Comparison of ENCODE assay signal across 8 cellular contexts in the genomic region with DNA sequence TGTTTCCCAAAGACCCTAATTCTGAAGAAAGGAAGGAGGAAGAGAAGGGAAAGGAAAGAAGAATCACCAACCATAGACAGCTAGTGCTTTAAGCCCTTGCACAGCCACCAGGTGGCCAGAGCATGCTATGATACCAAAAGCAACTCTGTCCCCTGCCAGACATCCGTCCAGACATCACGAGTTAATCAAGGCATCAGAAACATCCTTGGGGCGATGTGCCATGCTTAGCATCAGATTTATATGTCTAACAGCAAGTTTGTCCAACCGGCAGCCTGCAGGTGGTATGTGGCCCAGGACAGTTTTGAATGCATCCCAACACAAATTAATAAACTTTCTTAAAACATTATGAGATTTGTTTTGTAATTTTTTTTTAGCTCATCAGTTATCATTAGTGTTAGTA. TPM values are rescaled to one million over a fixed set of nuclear protein-coding genes. Genes with fewer than 3 reads are reported as not detected.
A peak's percentile ranks its signal among the peaks of the same experiment; 100 is the strongest.
DNase-seq lines count a peak whose midpoint lies in the region; ATAC-seq and TF ChIP-seq lines count a peak whose summit lies in the region.

No MANE protein-coding gene starts in this region.

- DNase-seq in A172 (ENCODE audit: low spot score) (peak; percentile 58), PC-3 (peak; percentile 39), fibroblast of mammary gland (ENCODE audit: low read depth) (peak; percentile 49), occipital lobe (lab: John Stamatoyannopoulos, UW) (no peak), spleen (no peak)

- H3K36me3 ChIP-seq in PC-3 (ENCODE audit: low read depth, low read length) (no peaks in the 10 kb centered on the region), spleen (no peaks in the 10 kb centered on the region)

- H3K79me2 ChIP-seq in PC-3 (ENCODE audit: low read length): no peaks in the 10 kb centered on the region

- H3K9me3 ChIP-seq in PC-3 (ENCODE audit: low read length): no peaks in the 10 kb centered on the region
- no peaks in the 10 kb centered on the region for H3K9me3 ChIP-seq in spleen

- H3K27me3 ChIP-seq in PC-3 (ENCODE audit: low read length) (no peaks in the 10 kb centered on the region), spleen (replicated peaks in 1 of 7) (no peaks in the 10 kb centered on the region)

- H3K9me2 ChIP-seq in PC-3 (replicated peaks; ENCODE audit: low read length): no peaks in the 10 kb centered on the region

- H3K27ac ChIP-seq in PC-3 (ENCODE audit: low read length) (no peak overlapping the region), spleen (no peak overlapping the region)

- no peaks in the 10 kb centered on the region for H4K20me1 ChIP-seq in PC-3 (ENCODE audit: low read length)

- CTCF ChIA-PET in PC-3 (lab: Charles Lee): no interaction called here

- no peak for TF ChIP-seq POLR2A in spleen (IDR thresholded peaks at IDR 0.05)

- intact Hi-C loops in PC-3 (cut with micrococcal nuclease): no loop called here
- intact Hi-C loops in spleen (cut with DNase I; ENCODE audit: low total_unique reads): no loop called here

- no peak overlapping the region for H3K9ac ChIP-seq in PC-3 (ENCODE audit: low read length)

- H3K4me1 ChIP-seq in PC-3 (ENCODE audit: insufficient read depth, low read length) (peaks cover 16% of the 10 kb centered on the region), spleen (peaks cover 0 to 23% (median 8%) of the 10 kb centered on the region in 6 donors)

- 59 to 68% (median 63%) methylated on average over 4 of the region's 4 CpGs for WGBS in spleen, 5 donors

- POLR2A ChIA-PET in PC-3 (lab: Charles Lee; ENCODE audit: unreplicated experiment): no interaction called here

- no peak overlapping the region for H3K4me2 ChIP-seq in PC-3 (ENCODE audit: low read length)

- no peak overlapping the region for H2AFZ ChIP-seq in PC-3 (ENCODE audit: low read length)

- peaks cover 6% of the 10 kb centered on the region for H3F3A ChIP-seq in PC-3 (ENCODE audit: low read length, unreplicated experiment)

- H3K4me3 ChIP-seq in PC-3 (ENCODE audit: low read length) (no peak overlapping the region), fibroblast of mammary gland (ENCODE audit: control insufficient read depth, low read depth, low read length) (no peak overlapping the region), spleen (no peak overlapping the region)

- TF ChIP-seq CTCF in GM12873 (IDR thresholded peaks at IDR 0.05; ENCODE audit: insufficient read depth, low read depth, low read length, missing control alignments): peak; percentile 78
- TF ChIP-seq CTCF in PC-3 (conservative IDR thresholded peaks at IDR 0.05; ENCODE audit: low read depth, low read length): peak; percentile 59
- peak; percentile 60 for TF ChIP-seq CTCF in fibroblast of mammary gland (conservative IDR thresholded peaks at IDR 0.05; ENCODE audit: control insufficient read depth, insufficient read depth, low read depth, low read length)
- TF ChIP-seq CTCF in spleen (IDR thresholded peaks at IDR 0.05 in 8 of 11, conservative IDR thresholded peaks at IDR 0.05 in 3 of 11): peak in 3 of 11 experiments; percentile 5 to 14 (median 8)

- no TSS peak for BruUV-seq in PC-3 (replicated peaks; lab: Mats Ljungman, UMichigan)

- ATAC-seq in PC-3 (peak; percentile 43), GM21360 (IDR thresholded peaks at IDR 0.05; ENCODE audit: unreplicated experiment) (no peak), GM19395 (IDR thresholded peaks at IDR 0.05; ENCODE audit: unreplicated experiment) (no peak)

RNA-seq across cellular contexts. Expression of a gene that starts 2.9 kb away (rescaled TPM):
- total RNA-seq in A172 (2014; rRNA removed; shearing (Covaris generic)): not detected in 2 replicates
- not detected in 2 replicates for total RNA-seq in PC-3 (2014; rRNA removed)
- not detected for total RNA-seq in occipital lobe
- not detected for total RNA-seq in spleen
- not detected for polyA plus RNA-seq in spleen

RNA-seq across cellular contexts. Expression of a gene that starts 50.2 kb away (rescaled TPM):
- total RNA-seq in A172 (2014; rRNA removed; shearing (Covaris generic)): 55.7 and 59.3 TPM in 2 replicates
- total RNA-seq in PC-3 (2014; rRNA removed): 16.1 and 22.6 TPM in 2 replicates
- total RNA-seq in occipital lobe: 57.2 TPM
- 10 to 100 TPM; 50.9 to 68.4 (median 58.6) TPM for total RNA-seq in spleen
- 10 to 100 TPM in 1 of 3 donors, 1 to 10 TPM in 2; 8.7 to 11.1 (median 8.8) TPM for polyA plus RNA-seq in spleen

Comparison
In these comparisons a context has a peak if more than half of its experiments do, and no peak if none do; other contexts are left out.
1. DNase-seq: peak in A172 (single experiment), PC-3 (single experiment) and fibroblast of mammary gland (single experiment); none in occipital lobe (single experiment) and spleen (single experiment).